9 cellular contexts compared by ENCODE assay signal in the genomic region with DNA sequence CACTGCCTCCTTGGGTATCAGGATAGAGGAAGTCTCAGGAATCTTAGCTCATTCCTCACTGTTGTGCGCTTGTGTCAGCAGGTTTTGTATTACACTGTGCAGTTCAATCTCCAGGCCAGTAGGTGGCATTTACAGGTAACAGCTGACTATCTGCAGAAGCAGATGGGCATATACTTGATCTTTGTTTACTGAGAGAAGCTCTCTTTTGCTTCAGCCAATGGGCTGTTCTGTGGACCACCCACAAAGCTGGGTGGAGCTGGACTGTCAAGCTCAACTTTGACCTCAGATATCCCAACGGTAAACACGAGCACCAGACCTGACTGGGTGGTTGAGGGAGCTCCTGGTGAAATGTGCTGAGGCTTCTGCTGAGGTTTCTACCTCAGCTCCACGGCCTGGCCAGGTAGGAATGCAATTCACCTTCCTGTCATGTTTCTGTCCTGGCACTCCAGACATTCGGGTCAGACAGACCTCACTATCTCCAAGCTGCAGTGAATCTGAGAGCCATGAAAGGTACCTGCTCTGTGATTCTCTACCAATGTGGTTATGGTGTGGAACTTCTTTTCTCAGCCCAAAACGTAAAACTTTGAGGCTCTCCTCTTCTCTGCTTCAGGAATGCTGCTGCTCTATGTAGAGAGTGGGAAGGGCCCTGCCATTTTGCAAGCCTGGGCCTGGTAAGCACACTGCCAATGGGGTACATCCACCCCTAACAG.
DNase-seq lines count a peak whose midpoint lies in the region; ATAC-seq and TF ChIP-seq lines count a peak whose summit lies in the region.
"Had no signal": no experiment of that assay in that cellular context is flagged by ENCODE, and none has a peak within 500 bp of the region (broad histone marks: within the 10 kb centered on the region; RNA-seq: fewer than 3 reads in every experiment).

No MANE protein-coding gene starts in this region.

- H3K4me3 Mint-ChIP-seq in activated B cell treated with CpG ODN at 0.5 μM for 24 hours = no peak overlapping the region
- H3K4me3 Mint-ChIP-seq: naive thymus-derived CD8-positive, alpha-beta T cell had no signal

- H3K4me3 ChIP-seq in AG04449 (ENCODE audit: low read depth, low read length) = no peak overlapping the region
- H3K4me3 ChIP-seq in HFF-Myc (replicated peaks; ENCODE audit: low read depth, low read length) = no peak overlapping the region
- no peak overlapping the region for H3K4me3 ChIP-seq in right cardiac atrium (ENCODE audit: low read length)

- 68% methylated on average over 6 of the region's 6 CpGs for WGBS in right cardiac atrium

- H3K9me3 ChIP-seq in right cardiac atrium (ENCODE audit: control insufficient read depth, low read length) = peaks cover 3% of the 10 kb centered on the region

- peaks cover 5% of the 10 kb centered on the region for H3K9me3 Mint-ChIP-seq in activated B cell treated with CpG ODN at 0.5 μM for 24 hours

- no peaks in the 10 kb centered on the region for H3K4me1 ChIP-seq in right cardiac atrium (ENCODE audit: control insufficient read depth, insufficient read depth, low read length)

- no peak for DNase-seq in AG04449 (ENCODE audit: low read depth, low spot score)
- peak; percentile 39 for DNase-seq in HFF-Myc (ENCODE audit: extremely low read depth, low read depth)
- peak; percentile 60 for DNase-seq in M059J (ENCODE audit: low read depth)
- no peak for DNase-seq in activated B cell treated with CpG ODN at 0.5 μM for 24 hours
- peak in 1 of 3 donors; percentile 12 for DNase-seq in right cardiac atrium
- DNase-seq in stimulated activated CD4-positive, alpha-beta T cell treated with anti-CD3 and anti-CD28 coated beads, Interleukin-4, amount 100 ng/mL, for 4 hours = peak; percentile 1 to 4

- no peaks in the 10 kb centered on the region for H3K4me1 Mint-ChIP-seq in activated B cell treated with CpG ODN at 0.5 μM for 24 hours
- H3K4me1 Mint-ChIP-seq: naive thymus-derived CD8-positive, alpha-beta T cell had no signal

- no peak overlapping the region for H3K27ac ChIP-seq in right cardiac atrium (ENCODE audit: low read length)

- peak; percentile 63 for TF ChIP-seq CTCF in AG04449 (IDR thresholded peaks at IDR 0.05; ENCODE audit: insufficient read depth, low read length, missing control alignments)
- peak; percentile 87 for TF ChIP-seq CTCF in GM12873 (IDR thresholded peaks at IDR 0.05; ENCODE audit: insufficient read depth, low read depth, low read length, missing control alignments)
- peak; percentile 71 for TF ChIP-seq CTCF in HFF-Myc (IDR thresholded peaks at IDR 0.05; ENCODE audit: low read depth, low read length, missing control alignments)
- peak; percentile 16 for TF ChIP-seq CTCF in activated B cell treated with CpG ODN at 0.5 μM for 24 hours (IDR thresholded peaks at IDR 0.05)

- CTCF ChIA-PET in AG04449 (lab: Yijun Ruan, JAX) (interaction anchor here (0.5 to 4.9 kb wide), 51 partner anchors 8 to 821 kb away, joined by 3 to 57 read pairs (median 4); no protein-coding TSS in a partner anchor), activated B cell treated with CpG ODN at 0.5 μM for 24 hours (lab: Charles Lee) (interaction anchor here (1.1 to 1.7 kb wide), 6 partner anchors 8 to 813 kb away, joined by 3 to 23 read pairs (median 6); no protein-coding TSS in a partner anchor)

- POLR2A ChIA-PET in AG04449 (lab: Yijun Ruan, JAX) = no interaction called here
- POLR2A ChIA-PET in activated B cell treated with CpG ODN at 0.5 μM for 24 hours (lab: Charles Lee) = no interaction called here

- H3K27ac Mint-ChIP-seq in activated B cell treated with CpG ODN at 0.5 μM for 24 hours = no peak overlapping the region
- H3K27ac Mint-ChIP-seq: naive thymus-derived CD8-positive, alpha-beta T cell had no signal

- intact Hi-C loops in activated B cell treated with CpG ODN at 0.5 μM for 24 hours (cut with micrococcal nuclease) = loop anchor here (1.0 to 10.0 kb wide), 2 partner anchors 356 to 810 kb away; a partner anchor contains a TSS
- intact Hi-C loops in right cardiac atrium (cut with DNase I) = loop anchor here in 3 of 4 donors (5.0 to 10.0 kb wide), 3 partner anchors 146 to 812 kb away; a partner anchor contains a TSS

- H3K27me3 ChIP-seq in right cardiac atrium (ENCODE audit: control insufficient read depth, insufficient read depth) = no peaks in the 10 kb centered on the region

- no peaks in the 10 kb centered on the region for H3K36me3 Mint-ChIP-seq in activated B cell treated with CpG ODN at 0.5 μM for 24 hours (ENCODE audit: low read depth)

- ATAC-seq in activated B cell treated with CpG ODN at 0.5 μM for 24 hours (ENCODE audit: low read depth) = peak; percentile 50
- peak; percentile 48 to 57 for ATAC-seq in right cardiac atrium
- no peak for ATAC-seq in HG03457 (IDR thresholded peaks at IDR 0.05; ENCODE audit: unreplicated experiment)
- ATAC-seq: naive thymus-derived CD8-positive, alpha-beta T cell had no signal

- H3K27me3 Mint-ChIP-seq in activated B cell treated with CpG ODN at 0.5 μM for 24 hours = peaks cover 4% of the 10 kb centered on the region

Comparison
In these comparisons a context has a peak if more than half of its experiments do, and no peak if none do; other contexts are left out.
1. DNase-seq: peak in HFF-Myc (single experiment), M059J (single experiment) and stimulated activated CD4-positive, alpha-beta T cell treated with anti-CD3 and anti-CD28 coated beads, Interleukin-4, amount 100 ng/mL, for 4 hours (2 of 2); none in AG04449 (single experiment) and activated B cell treated with CpG ODN at 0.5 μM for 24 hours (single experiment).
2. CTCF ChIP-seq: peak in every context shown above with its lines; median percentile 87 in GM12873; 71 in HFF-Myc; 63 in AG04449; 16 in activated B cell treated with CpG ODN at 0.5 μM for 24 hours.